ENCODE assay signal across 1 cellular context in genomic region chr1:173499729-173500128, GRCh38.
TF ChIP-seq lines count a peak whose summit lies in the region.

No MANE protein-coding gene starts in this region.

TF ChIP-seq in K562, 482 proteins besides CTCF, POLR2A, EP300 and RAD21 (continued from another document and continues in another):
- TF ChIP-seq UBTF (IDR thresholded peaks at IDR 0.05; ENCODE audit: borderline replicate concordance in 1 of 2, low read depth in 2 of 2, low read length in 2 of 2) (no peak), BCLAF1 (IDR thresholded peaks at IDR 0.05; ENCODE audit: borderline replicate concordance in 1 of 2, control insufficient read depth in 1 of 2, low read depth in 2 of 2, low read length in 1 of 2) (no peak), RHOXF2B (CRISPR knock-in tag; conservative IDR thresholded peaks at IDR 0.05) (no peak), ZEB2 (IDR thresholded peaks at IDR 0.05) (0 out of 2 replicates have a peak, but pooled peaks have one; percentile 15), ESRRA (IDR thresholded peaks at IDR 0.05; ENCODE audit: borderline replicate concordance, low read depth) (peak; percentile 95), YY1 (IDR thresholded peaks at IDR 0.05; ENCODE audit: borderline replicate concordance in 1 of 3, control insufficient read depth in 1 of 3, extremely low read depth in 1 of 3, insufficient read depth in 3 of 3, insufficient read length in 1 of 3, insufficient replicate concordance in 2 of 3, low read depth in 1 of 3, low read length in 2 of 3) (peak in 1 of 3 experiments; percentile 44), NFIX (CRISPR knock-in tag; IDR thresholded peaks at IDR 0.05; ENCODE audit: low read depth) (no peak), IRF9 (tag; IDR thresholded peaks at IDR 0.05) (peak; percentile 73; the same call in 1 of the 2 replicates), ZNF316 (IDR thresholded peaks at IDR 0.05) (peak; percentile 55; the same call in 1 of the 2 replicates), HMG20A (CRISPR knock-in tag; conservative IDR thresholded peaks at IDR 0.05) (no peak), CEBPG (CRISPR knock-in tag; IDR thresholded peaks at IDR 0.05) (no peak), CEBPG (tag; conservative IDR thresholded peaks at IDR 0.05 in 1 of 2, IDR thresholded peaks at IDR 0.05 in 1 of 2) (no peak), ZNF212 (CRISPR knock-in tag; IDR thresholded peaks at IDR 0.05) (no peak), BACH1 (tag; IDR thresholded peaks at IDR 0.05) (no peak), ZNF41 (CRISPR knock-in tag; conservative IDR thresholded peaks at IDR 0.05) (no peak), CEBPZ (IDR thresholded peaks at IDR 0.05; ENCODE audit: borderline replicate concordance, low read depth, low read length) (no peak), RCOR1 (IDR thresholded peaks at IDR 0.05; ENCODE audit: borderline replicate concordance in 1 of 2, low read depth in 2 of 2, low read length in 2 of 2) (no peak), PBX2 (CRISPR knock-in tag; IDR thresholded peaks at IDR 0.05; ENCODE audit: low read depth) (no peak), PBX2 (tag; conservative IDR thresholded peaks at IDR 0.05; ENCODE audit: low read depth) (no peak), ZC3H4 (CRISPR knock-in tag; IDR thresholded peaks at IDR 0.05; ENCODE audit: borderline replicate concordance) (no peak), TEAD4 (IDR thresholded peaks at IDR 0.05; ENCODE audit: low read length) (no peak), TEAD4 (CRISPR knock-in tag; IDR thresholded peaks at IDR 0.05; ENCODE audit: borderline replicate concordance) (no peak), MCM3 (IDR thresholded peaks at IDR 0.05) (no peak), RFX1 (IDR thresholded peaks at IDR 0.05) (peak; percentile 78), NR2C1 (IDR thresholded peaks at IDR 0.05) (no peak), NR2C1 (tag; IDR thresholded peaks at IDR 0.05) (peak; percentile 44; the same call in 1 of the 2 replicates), CREB3 (tag; conservative IDR thresholded peaks at IDR 0.05; ENCODE audit: low read depth) (peak; percentile 69), HNRNPLL (IDR thresholded peaks at IDR 0.05; ENCODE audit: low read depth, low read length, poor library complexity, severe bottlenecking) (no peak), ZNF551 (CRISPR knock-in tag; IDR thresholded peaks at IDR 0.05) (no peak), GTF3C2 (IDR thresholded peaks at IDR 0.05; ENCODE audit: borderline replicate concordance, extremely low read depth, insufficient read length) (no peak), U2AF2 (optimal IDR thresholded peaks at IDR 0.05; ENCODE audit: low read depth, low read length) (no peak), CTBP1 (IDR thresholded peaks at IDR 0.05; ENCODE audit: borderline replicate concordance) (0 out of 2 replicates have a peak, but pooled peaks have one; percentile 29), ZNF24 (IDR thresholded peaks at IDR 0.05) (no peak), ZMIZ1 (IDR thresholded peaks at IDR 0.05; ENCODE audit: low read depth in 2 of 2, low read length in 2 of 2) (no peak), NFYB (IDR thresholded peaks at IDR 0.05; ENCODE audit: extremely low read depth, insufficient read length) (no peak)
